Comparison of ENCODE assay signal across 8 cellular contexts in the genomic region with DNA sequence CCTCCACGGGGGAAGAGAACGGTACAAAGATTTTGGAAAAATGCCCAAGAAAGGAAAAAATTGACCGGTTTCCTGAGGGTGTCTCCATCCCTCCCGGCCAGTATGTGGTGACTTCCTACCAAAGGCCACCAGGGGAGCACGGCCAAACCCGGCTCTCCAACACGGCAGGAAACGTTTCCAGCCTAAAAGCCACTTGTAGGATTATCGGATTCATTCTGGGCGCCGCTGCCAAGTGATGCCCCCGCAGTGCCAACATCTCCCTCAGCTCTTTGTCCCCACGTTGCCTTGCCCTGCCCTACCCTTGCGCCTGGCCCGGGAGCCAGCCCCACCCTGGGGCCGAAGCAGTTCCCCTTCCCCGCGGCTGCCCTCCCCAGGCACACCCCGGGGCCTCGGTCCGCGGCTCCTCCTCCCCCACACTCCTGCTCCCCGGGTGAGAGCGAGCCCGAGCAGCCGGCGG. TPM values are rescaled to one million over a fixed set of nuclear protein-coding genes. Genes with fewer than 3 reads are reported as not detected.
A peak's percentile ranks its signal among the peaks of the same experiment; 100 is the strongest.
DNase-seq lines count a peak whose midpoint lies in the region; ATAC-seq and TF ChIP-seq lines count a peak whose summit lies in the region.

No MANE protein-coding gene starts in this region.

- H2AFZ ChIP-seq in PC-3 (ENCODE audit: low read length): no peak overlapping the region; the same call in 1 of the 2 replicates

- DNase-seq in Caco-2 (peak; percentile 76 to 78), PC-3 (peak; percentile 60), globus pallidus (ENCODE audit: low spot score) (peak; percentile 32), nucleus accumbens (lab: John Stamatoyannopoulos, UW) (peak in 33 of 56 donors; percentile 5 to 63 (median 36)), NCI-H187 treated with DMSO at 0.1 percent for 48 hours (lab: John Stamatoyannopoulos, UW) (no peak)
- DNase-seq in activated naive CD4-positive, alpha-beta T cell treated with anti-CD3 and anti-CD28 coated beads, Interleukin-2, amount 10 ng/mL, durations not matched to agents 7 days and 5 days: peak; percentile 58

- H3K27me3 ChIP-seq in Caco-2 (replicated peaks; ENCODE audit: control insufficient read depth, insufficient read depth, low read length): no peaks in the 10 kb centered on the region
- no peaks in the 10 kb centered on the region for H3K27me3 ChIP-seq in PC-3 (ENCODE audit: low read length)

- no peaks in the 10 kb centered on the region for H3K9me3 Mint-ChIP-seq in Caco-2 (ENCODE audit: unreplicated experiment)
- no peaks in the 10 kb centered on the region for H3K9me3 Mint-ChIP-seq in activated naive CD4-positive, alpha-beta T cell treated with anti-CD3 and anti-CD28 coated beads, Interleukin-2, amount 10 ng/mL, durations not matched to agents 7 days and 5 days

- CTCF ChIA-PET in Caco-2 (lab: Charles Lee) (interaction anchor here (0.6 to 4.1 kb wide), 2 partner anchors 61 to 603 kb away, joined by 3 to 17 read pairs; a partner anchor contains a TSS), PC-3 (lab: Charles Lee) (no interaction called here)
- CTCF ChIA-PET in activated naive CD4-positive, alpha-beta T cell treated with anti-CD3 and anti-CD28 coated beads, Interleukin-2, amount 10 ng/mL, durations not matched to agents 7 days and 5 days (lab: Charles Lee): no interaction called here

- peak overlapping the region; percentile 68 for H3K27ac ChIP-seq in PC-3 (ENCODE audit: low read length)

- H3K4me2 ChIP-seq in PC-3 (ENCODE audit: low read length): peak overlapping the region; percentile 93

- peaks cover 57% of the 10 kb centered on the region for H3K79me2 ChIP-seq in PC-3 (ENCODE audit: low read length)

- no peaks in the 10 kb centered on the region; the same call in 1 of the 2 replicates for H3K36me3 ChIP-seq in Caco-2 (ENCODE audit: control insufficient read depth, insufficient read depth, low read length)
- H3K36me3 ChIP-seq in PC-3 (ENCODE audit: low read depth, low read length): peaks cover 5% of the 10 kb centered on the region; the same call in 1 of the 2 replicates

- peak overlapping the region; percentile 58 for H3K27ac Mint-ChIP-seq in Caco-2 (ENCODE audit: unreplicated experiment)
- H3K27ac Mint-ChIP-seq in activated naive CD4-positive, alpha-beta T cell treated with anti-CD3 and anti-CD28 coated beads, Interleukin-2, amount 10 ng/mL, durations not matched to agents 7 days and 5 days: peak overlapping the region; percentile 91

- H3K4me3 ChIP-seq in Caco-2 (ENCODE audit: low read depth, low read length): peak overlapping the region; percentile 99
- H3K4me3 ChIP-seq in PC-3 (ENCODE audit: low read length): peak overlapping the region; percentile 88

- intact Hi-C loops in Caco-2 (cut with micrococcal nuclease; ENCODE audit: unreplicated experiment): loop anchor here (1.0 to 10.0 kb wide), 2 partner anchors 90 to 169 kb away; a partner anchor contains a TSS
- intact Hi-C loops in PC-3 (cut with micrococcal nuclease): loop anchor here (10.0 kb wide), 1 partner anchor 91 kb away; no protein-coding TSS in a partner anchor

- H4K20me1 ChIP-seq in PC-3 (ENCODE audit: low read length): peaks cover 16% of the 10 kb centered on the region

- BruUV-seq in Caco-2 (replicated peaks; lab: Mats Ljungman, UMichigan) (no TSS peak), PC-3 (replicated peaks; lab: Mats Ljungman, UMichigan) (no TSS peak)

- POLR2A ChIA-PET in Caco-2 (lab: Charles Lee) (interaction anchor here (0.6 to 1.7 kb wide), 9 partner anchors 26 to 344 kb away, joined by 3 to 7 read pairs (median 4); a partner anchor contains a TSS), PC-3 (lab: Charles Lee; ENCODE audit: unreplicated experiment) (no interaction called here)

- peak; percentile 56 to 84 for TF ChIP-seq CTCF in Caco-2 (IDR thresholded peaks at IDR 0.05; ENCODE audit: insufficient read depth in 1 of 2, low read depth in 1 of 2, low read length in 1 of 2, severe bottlenecking in 1 of 2, unreplicated experiment in 1 of 2)
- peak; percentile 42 for TF ChIP-seq CTCF in PC-3 (conservative IDR thresholded peaks at IDR 0.05; ENCODE audit: low read depth, low read length)

- peak overlapping the region; percentile 97 for H3K9ac ChIP-seq in PC-3 (ENCODE audit: low read length)

- peaks cover 9% of the 10 kb centered on the region; the same call in 1 of the 2 replicates for H3K4me1 ChIP-seq in Caco-2
- peaks cover 11% of the 10 kb centered on the region for H3K4me1 ChIP-seq in PC-3 (ENCODE audit: insufficient read depth, low read length)

- peaks cover 3% of the 10 kb centered on the region for H3F3A ChIP-seq in PC-3 (ENCODE audit: low read length, unreplicated experiment)

- ATAC-seq in GM19351 (IDR thresholded peaks at IDR 0.05; ENCODE audit: unreplicated experiment) (peak; percentile 39), HG03432 (IDR thresholded peaks at IDR 0.05; ENCODE audit: unreplicated experiment) (peak; percentile 39), PC-3 (peak; percentile 44)

- no peaks in the 10 kb centered on the region for H3K9me3 ChIP-seq in Caco-2
- no peaks in the 10 kb centered on the region for H3K9me3 ChIP-seq in PC-3 (ENCODE audit: low read length)

- peak overlapping the region; percentile 93 for H3K4me3 Mint-ChIP-seq in Caco-2 (ENCODE audit: unreplicated experiment)
- H3K4me3 Mint-ChIP-seq in activated naive CD4-positive, alpha-beta T cell treated with anti-CD3 and anti-CD28 coated beads, Interleukin-2, amount 10 ng/mL, durations not matched to agents 7 days and 5 days: peak overlapping the region; percentile 91

- peaks cover 70% of the 10 kb centered on the region for H3K36me3 Mint-ChIP-seq in Caco-2 (ENCODE audit: insufficient read depth, unreplicated experiment)
- H3K36me3 Mint-ChIP-seq in activated naive CD4-positive, alpha-beta T cell treated with anti-CD3 and anti-CD28 coated beads, Interleukin-2, amount 10 ng/mL, durations not matched to agents 7 days and 5 days: peaks cover 10% of the 10 kb centered on the region

- no peaks in the 10 kb centered on the region for H3K27me3 Mint-ChIP-seq in Caco-2 (ENCODE audit: insufficient read depth, unreplicated experiment)
- peaks cover 42% of the 10 kb centered on the region for H3K27me3 Mint-ChIP-seq in activated naive CD4-positive, alpha-beta T cell treated with anti-CD3 and anti-CD28 coated beads, Interleukin-2, amount 10 ng/mL, durations not matched to agents 7 days and 5 days

- peaks cover 13% of the 10 kb centered on the region for H3K4me1 Mint-ChIP-seq in Caco-2 (ENCODE audit: low read depth, unreplicated experiment)
- H3K4me1 Mint-ChIP-seq in activated naive CD4-positive, alpha-beta T cell treated with anti-CD3 and anti-CD28 coated beads, Interleukin-2, amount 10 ng/mL, durations not matched to agents 7 days and 5 days: peaks cover 44% of the 10 kb centered on the region

- H3K9me2 ChIP-seq in PC-3 (replicated peaks; ENCODE audit: low read length): no peaks in the 10 kb centered on the region

RNA-seq across cellular contexts. Expression of a gene that starts 0.7 kb away (rescaled TPM):
- total RNA-seq in Caco-2 (2022) (70.0 and 72.3 TPM in 2 replicates), PC-3 (2014; rRNA removed) (41.8 and 49.4 TPM in 2 replicates)

RNA-seq across cellular contexts. Expression of a gene that starts 37.2 kb away (rescaled TPM):
- 162 and 171 TPM in 2 replicates for total RNA-seq in Caco-2 (2022)
- total RNA-seq in PC-3 (2014; rRNA removed): 76.4 and 90.7 TPM in 2 replicates

RNA-seq across cellular contexts. Expression of a gene that starts 55.3 kb away (rescaled TPM):
- total RNA-seq in Caco-2 (2022): 915 and 956 TPM in 2 replicates
- 210 and 342 TPM in 2 replicates for total RNA-seq in PC-3 (2014; rRNA removed)
